Comparison of ENCODE assay signal across 11 cellular contexts in genomic region chr6:30207619-30208295, GRCh38. TPM values are rescaled to one million over a fixed set of nuclear protein-coding genes. Genes with fewer than 3 reads are reported as not detected.
A peak's percentile ranks its signal among the peaks of the same experiment; 100 is the strongest.
DNase-seq lines count a peak whose midpoint lies in the region; ATAC-seq and TF ChIP-seq lines count a peak whose summit lies in the region.
"Had no signal": no experiment of that assay in that cellular context is flagged by ENCODE, and none has a peak within 500 bp of the region (broad histone marks: within the 10 kb centered on the region; RNA-seq: fewer than 3 reads in every experiment).

No MANE protein-coding gene starts in this region.

- POLR2A ChIA-PET in GM10248 (lab: Yijun Ruan, JAX) = no interaction called here
- POLR2A ChIA-PET in T-cell (lab: Charles Lee) = no interaction called here

- H3K36me3 ChIP-seq in stomach smooth muscle (ENCODE audit: control insufficient read depth in 2 of 2, insufficient read depth in 2 of 2, low read length in 2 of 2) = peaks cover 2% of the 10 kb centered on the region in 2 donors
- H3K36me3 ChIP-seq: thoracic aorta had no signal

- peaks cover 32% of the 10 kb centered on the region for H3K4me1 ChIP-seq in stomach smooth muscle (ENCODE audit: control insufficient read depth, insufficient read depth, low read length)

- H3K27me3 ChIP-seq in stomach smooth muscle (ENCODE audit: control insufficient read depth in 1 of 2, insufficient read depth in 2 of 2, low read length in 2 of 2) = no peaks in the 10 kb centered on the region
- H3K27me3 ChIP-seq: SJSA1 had no signal

- no peaks in the 10 kb centered on the region for H3K9me3 ChIP-seq in stomach smooth muscle (ENCODE audit: control insufficient read depth in 2 of 2, low read length in 2 of 2)
- H3K9me3 ChIP-seq: SJSA1, thoracic aorta had no signal

- DNase-seq in NCI-H226 (peak; percentile 71), left lobe of liver (ENCODE audit: low spot score) (no peak), NOMO-1 (lab: John Stamatoyannopoulos, UW; ENCODE audit: unreplicated experiment in 2 of 2) (no peak), GM10248 (ENCODE audit: extremely low spot score) (no peak), T-cell (no peak)

- peak overlapping the region in 1 of 2 donors; percentile 10 for H3K27ac Mint-ChIP-seq in T-cell

- H3K36me3 Mint-ChIP-seq in T-cell = peaks cover 21% of the 10 kb centered on the region

- peaks cover 85 to 89% (median 87%) of the 10 kb centered on the region in 3 donors for H3K4me1 Mint-ChIP-seq in T-cell

- CTCF ChIA-PET in GM10248 (lab: Yijun Ruan, JAX) (interaction anchor here (5.4 kb wide), 1 partner anchor 11 kb away, joined by 30 read pairs; no protein-coding TSS in a partner anchor), T-cell (lab: Charles Lee) (interaction anchor here (0.6 to 0.9 kb wide), 2 partner anchors 11 to 21 kb away, joined by 3 read pairs; no protein-coding TSS in a partner anchor)

- H3K27me3 Mint-ChIP-seq in T-cell = no peaks in the 10 kb centered on the region

- no peak overlapping the region for H3K4me3 ChIP-seq in stomach smooth muscle (ENCODE audit: low read length in 2 of 2)
- H3K4me3 ChIP-seq: SJSA1, smooth muscle cell, thoracic aorta had no signal

- ATAC-seq in left lobe of liver (peak; percentile 22), HG02678 (IDR thresholded peaks at IDR 0.05; ENCODE audit: unreplicated experiment) (no peak), T-cell (replicated peaks in 1 of 4) (no peak)

- peak overlapping the region in 1 of 2 donors; percentile 29 for H3K9ac ChIP-seq in stomach smooth muscle (ENCODE audit: low read length in 2 of 2)

- peak overlapping the region; percentile 16 for H3K27ac ChIP-seq in cingulate gyrus (ENCODE audit: low read depth, low read length)
- H3K27ac ChIP-seq in stomach smooth muscle (ENCODE audit: low read length) = peak overlapping the region; percentile 37
- H3K27ac ChIP-seq: SJSA1, thoracic aorta had no signal

- H3K4me3 Mint-ChIP-seq in T-cell = no peak overlapping the region

- TF ChIP-seq CTCF in GM10248 (IDR thresholded peaks at IDR 0.05; ENCODE audit: control extremely low read depth, extremely low read depth, low read depth, missing control alignments) = no peak

- H3K9me3 Mint-ChIP-seq in T-cell = no peaks in the 10 kb centered on the region

RNA-seq across cellular contexts. Expression of gene TRIM26, which starts 5.4 kb away (rescaled TPM):
- total RNA-seq in left lobe of liver (47.2 TPM), T-cell (10 to 100 TPM; 46.4 to 57.4 (median 54.1) TPM)

RNA-seq across cellular contexts. Expression of gene TRIM15, which starts 44.4 kb away (rescaled TPM):
- 3.0 TPM for total RNA-seq in left lobe of liver
- total RNA-seq in T-cell = not detected
- total RNA-seq: SJSA1, smooth muscle cell, thoracic aorta had no signal

RNA-seq across cellular contexts. Expression of gene TRIM10, which starts 46.7 kb away (rescaled TPM):
- total RNA-seq in left lobe of liver (1.9 TPM), T-cell (not detected)
- total RNA-seq: SJSA1, smooth muscle cell, thoracic aorta had no signal
